ENCODE assay signal across 10 cellular contexts in genomic region chr11:108931168-108931567, GRCh38.
"Had no signal": no experiment of that assay in that cellular context is flagged by ENCODE, and none has a peak within 500 bp of the region (broad histone marks: within the 10 kb centered on the region; RNA-seq: fewer than 3 reads in every experiment).

No MANE protein-coding gene starts in this region.

- H3K36me3 ChIP-seq: ovary, transverse colon had no signal

- H3K27me3 ChIP-seq: dorsolateral prefrontal cortex, hepatocyte, ovary, transverse colon had no signal

- H3K4me3 ChIP-seq: dorsolateral prefrontal cortex, hepatocyte, ovary, transverse colon had no signal

- DNase-seq: activated CD4-positive, alpha-beta T cell treated with anti-CD3 and anti-CD28 coated beads, Interleukin-2, amount 50 U/mL, for 4 hours; activated CD4-positive, CD25-positive, alpha-beta regulatory T cell treated with anti-CD3 and anti-CD28 coated beads, Interleukin-2, amount 50 U/mL, for 72 hours; activated T-cell treated with anti-CD3 and anti-CD28 coated beads, Interleukin-2, amount 50 U/mL, for 1 hour; dorsolateral prefrontal cortex; ovary; stimulated activated CD4-positive, alpha-beta T cell treated with anti-CD3 and anti-CD28 coated beads, Interleukin-4, amount 100 ng/mL, for 4 hours; SW 1271; T-helper 9 cell; transverse colon had no signal

- H3K4me2 ChIP-seq: hepatocyte had no signal

- H3K27ac ChIP-seq: dorsolateral prefrontal cortex, hepatocyte, ovary, transverse colon had no signal

- H3K79me2 ChIP-seq: hepatocyte had no signal

- H2AFZ ChIP-seq: hepatocyte had no signal

- H3K4me1 ChIP-seq: transverse colon had no signal

- H3K9me3 ChIP-seq: ovary, transverse colon had no signal
